10 cellular contexts compared by ENCODE assay signal in the genomic region with DNA sequence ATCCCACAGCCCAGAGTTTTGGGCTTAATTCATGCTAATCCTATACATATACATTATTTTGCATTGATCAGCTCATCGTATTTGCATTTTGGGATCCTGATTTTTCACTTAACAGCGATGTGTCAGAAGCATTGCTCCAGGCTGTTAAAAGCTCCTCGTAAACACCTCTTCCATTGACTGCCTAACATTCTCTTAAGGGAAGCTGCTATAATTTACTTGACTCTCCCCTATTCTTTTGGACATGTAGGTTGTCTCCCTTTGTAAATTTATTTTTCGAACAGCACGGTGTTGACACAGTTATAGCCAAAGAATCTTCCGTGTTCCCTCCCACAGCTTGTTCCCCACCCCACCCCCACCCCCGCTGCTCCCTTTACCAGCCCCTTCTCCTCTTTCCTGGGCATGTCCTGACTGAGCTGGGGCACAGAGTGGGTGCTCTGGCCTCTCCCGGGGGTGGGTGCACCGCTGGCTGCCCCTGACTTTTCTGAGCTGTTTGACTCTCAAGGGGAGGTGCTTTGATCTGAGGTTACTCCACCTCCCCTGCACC. TPM values are rescaled to one million over a fixed set of nuclear protein-coding genes. Genes with fewer than 3 reads are reported as not detected.
A peak's percentile ranks its signal among the peaks of the same experiment; 100 is the strongest.
DNase-seq lines count a peak whose midpoint lies in the region; ATAC-seq and TF ChIP-seq lines count a peak whose summit lies in the region.
"Had no signal": no experiment of that assay in that cellular context is flagged by ENCODE, and none has a peak within 500 bp of the region (broad histone marks: within the 10 kb centered on the region; RNA-seq: fewer than 3 reads in every experiment).

No MANE protein-coding gene starts in this region.

- H3K27me3 Mint-ChIP-seq in activated CD4-positive, alpha-beta T cell treated with anti-CD3 and anti-CD28 coated beads for 36 hours, result no peaks in the 10 kb centered on the region
- H3K27me3 Mint-ChIP-seq in WTC11 (ENCODE audit: low read depth), result no peaks in the 10 kb centered on the region

- H3K9me3 Mint-ChIP-seq in activated CD4-positive, alpha-beta T cell treated with anti-CD3 and anti-CD28 coated beads for 36 hours (ENCODE audit: low read depth), result no peaks in the 10 kb centered on the region
- H3K9me3 Mint-ChIP-seq in WTC11, result no peaks in the 10 kb centered on the region

- POLR2A ChIA-PET in activated CD4-positive, alpha-beta T cell treated with anti-CD3 and anti-CD28 coated beads for 36 hours (lab: Charles Lee), result interaction anchor here (1.1 to 1.9 kb wide), 4 partner anchors 10 to 22 kb away, joined by 3 to 14 read pairs (median 8); a partner anchor contains a TSS
- POLR2A ChIA-PET in WTC11 (lab: Charles Lee), result interaction anchor here (0.8 kb wide), 1 partner anchor 334 kb away, joined by 3 read pairs; a partner anchor contains a TSS

- TF ChIP-seq POLR2A in gastroesophageal sphincter (IDR thresholded peaks at IDR 0.05), result no peak
- no peak for TF ChIP-seq POLR2A in stomach (IDR thresholded peaks at IDR 0.05)

- H3K27ac Mint-ChIP-seq in activated CD4-positive, alpha-beta T cell treated with anti-CD3 and anti-CD28 coated beads for 36 hours, result peak overlapping the region; percentile 86
- H3K27ac Mint-ChIP-seq in WTC11, result peak overlapping the region; percentile 76

- no peaks in the 10 kb centered on the region for H3K9me3 ChIP-seq in gastroesophageal sphincter
- no peaks in the 10 kb centered on the region for H3K9me3 ChIP-seq in stomach

- H3K4me3 Mint-ChIP-seq in activated CD4-positive, alpha-beta T cell treated with anti-CD3 and anti-CD28 coated beads for 36 hours, result peak overlapping the region; percentile 9
- H3K4me3 Mint-ChIP-seq in WTC11, result no peak overlapping the region

- H3K27me3 ChIP-seq in gastroesophageal sphincter (no peaks in the 10 kb centered on the region), stomach (no peaks in the 10 kb centered on the region)

- H3K4me3 ChIP-seq in gastroesophageal sphincter, result peak overlapping the region in 1 of 2 donors; percentile 20
- H3K4me3 ChIP-seq in stomach, result no peak overlapping the region

- intact Hi-C loops in activated CD4-positive, alpha-beta T cell treated with anti-CD3 and anti-CD28 coated beads for 36 hours (cut with DNase I, micrococcal nuclease), result no loop called here
- intact Hi-C loops in stomach (cut with DNase I; ENCODE audit: low total_unique reads), result no loop called here

- H3K27ac ChIP-seq in gastroesophageal sphincter (peak overlapping the region; percentile 76 to 92 (median 90)), stomach (peak overlapping the region in 4 of 5 donors; percentile 72 to 90 (median 84))

- peaks cover 84% of the 10 kb centered on the region for H3K4me1 Mint-ChIP-seq in activated CD4-positive, alpha-beta T cell treated with anti-CD3 and anti-CD28 coated beads for 36 hours
- peaks cover 48% of the 10 kb centered on the region for H3K4me1 Mint-ChIP-seq in WTC11

- CTCF ChIA-PET in activated CD4-positive, alpha-beta T cell treated with anti-CD3 and anti-CD28 coated beads for 36 hours (lab: Charles Lee), result interaction anchor here (1.2 to 2.3 kb wide), 6 partner anchors 10 to 45 kb away, joined by 4 to 17 read pairs (median 5); no protein-coding TSS in a partner anchor
- CTCF ChIA-PET in WTC11 (lab: Charles Lee), result interaction anchor here (0.7 to 2.5 kb wide), 13 partner anchors 12 to 254 kb away, joined by 3 to 9 read pairs (median 3); a partner anchor contains a TSS

- H3K36me3 ChIP-seq in gastroesophageal sphincter (peaks cover 0 to 32% of the 10 kb centered on the region in 2 donors), stomach (peaks cover 0 to 40% (median 31%) of the 10 kb centered on the region in 4 donors)

- DNase-seq in activated CD4-positive, alpha-beta T cell treated with anti-CD3 and anti-CD28 coated beads for 36 hours, result no peak
- no peak for DNase-seq in activated CD4-positive, alpha-beta T cell treated with anti-CD3 and anti-CD28 coated beads, Interleukin-2, amount 50 U/mL, for 1 hour
- DNase-seq in WTC11 (ENCODE audit: low spot score), result no peak
- DNase-seq in stomach, result no peak
- no peak for DNase-seq in NCI-H446 treated with DMSO at 0.1 percent for 48 hours (lab: John Stamatoyannopoulos, UW)
- no peak for DNase-seq in medulla oblongata (ENCODE audit: extremely low spot score)
- DNase-seq in dermis blood vessel endothelial cell, result no peak
- DNase-seq: islet precursor cell, MM.1S had no signal

- no peak for TF ChIP-seq EP300 in gastroesophageal sphincter (IDR thresholded peaks at IDR 0.05)
- TF ChIP-seq EP300 in stomach (IDR thresholded peaks at IDR 0.05), result no peak

- TF ChIP-seq CTCF in WTC11 (IDR thresholded peaks at IDR 0.05), result no peak
- no peak for TF ChIP-seq CTCF in gastroesophageal sphincter (IDR thresholded peaks at IDR 0.05)
- TF ChIP-seq CTCF in stomach (IDR thresholded peaks at IDR 0.05), result no peak

- no peak for ATAC-seq in activated CD4-positive, alpha-beta T cell treated with anti-CD3 and anti-CD28 coated beads for 36 hours
- ATAC-seq in WTC11 (no peak), gastroesophageal sphincter (no peak)

- H3K36me3 Mint-ChIP-seq in activated CD4-positive, alpha-beta T cell treated with anti-CD3 and anti-CD28 coated beads for 36 hours (ENCODE audit: low read depth), result peaks cover 7% of the 10 kb centered on the region
- 0 out of 2 replicates have a peak, but pooled peaks cover 5% of the 10 kb centered on the region for H3K36me3 Mint-ChIP-seq in WTC11

- H3K4me1 ChIP-seq in gastroesophageal sphincter (peaks cover 0 to 83% (median 41%) of the 10 kb centered on the region in 3 donors), stomach (peaks cover 42 to 64% (median 49%) of the 10 kb centered on the region in 4 donors)

- 42 to 46% methylated on average over 6 to 9 of the region's 9 CpGs for WGBS in gastroesophageal sphincter (ENCODE audit: low coverage in 1 of 2), 2 donors
- WGBS in stomach, 5 donors, result 47 to 61% (median 52%) methylated on average over 9 of the region's 9 CpGs

TF ChIP-seq in WTC11, 78 proteins besides CTCF, POLR2A, EP300 and RAD21 (continues in another document):
- TF ChIP-seq TEAD4 (CRISPR knock-in tag; IDR thresholded peaks at IDR 0.05) (no peak), GTF2I (CRISPR knock-in tag; conservative IDR thresholded peaks at IDR 0.05) (no peak), IRF2 (CRISPR knock-in tag; IDR thresholded peaks at IDR 0.05; ENCODE audit: borderline replicate concordance, low read depth) (no peak), ZBTB21 (CRISPR knock-in tag; IDR thresholded peaks at IDR 0.05; ENCODE audit: borderline replicate concordance) (no peak)
- TF ChIP-seq, protein P1, sequence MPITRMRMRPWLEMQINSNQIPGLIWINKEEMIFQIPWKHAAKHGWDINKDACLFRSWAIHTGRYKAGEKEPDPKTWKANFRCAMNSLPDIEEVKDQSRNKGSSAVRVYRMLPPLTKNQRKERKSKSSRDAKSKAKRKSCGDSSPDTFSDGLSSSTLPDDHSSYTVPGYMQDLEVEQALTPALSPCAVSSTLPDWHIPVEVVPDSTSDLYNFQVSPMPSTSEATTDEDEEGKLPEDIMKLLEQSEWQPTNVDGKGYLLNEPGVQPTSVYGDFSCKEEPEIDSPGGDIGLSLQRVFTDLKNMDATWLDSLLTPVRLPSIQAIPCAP (CRISPR knock-in tag; IDR thresholded peaks at IDR 0.05), result no peak
- TF ChIP-seq, protein P2, sequence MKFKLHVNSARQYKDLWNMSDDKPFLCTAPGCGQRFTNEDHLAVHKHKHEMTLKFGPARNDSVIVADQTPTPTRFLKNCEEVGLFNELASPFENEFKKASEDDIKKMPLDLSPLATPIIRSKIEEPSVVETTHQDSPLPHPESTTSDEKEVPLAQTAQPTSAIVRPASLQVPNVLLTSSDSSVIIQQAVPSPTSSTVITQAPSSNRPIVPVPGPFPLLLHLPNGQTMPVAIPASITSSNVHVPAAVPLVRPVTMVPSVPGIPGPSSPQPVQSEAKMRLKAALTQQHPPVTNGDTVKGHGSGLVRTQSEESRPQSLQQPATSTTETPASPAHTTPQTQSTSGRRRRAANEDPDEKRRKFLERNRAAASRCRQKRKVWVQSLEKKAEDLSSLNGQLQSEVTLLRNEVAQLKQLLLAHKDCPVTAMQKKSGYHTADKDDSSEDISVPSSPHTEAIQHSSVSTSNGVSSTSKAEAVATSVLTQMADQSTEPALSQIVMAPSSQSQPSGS (CRISPR knock-in tag; IDR thresholded peaks at IDR 0.05; ENCODE audit: borderline replicate concordance, low read depth), result no peak

RNA-seq across cellular contexts. Expression of a gene that starts 22.9 kb away (rescaled TPM):
- total RNA-seq in activated CD4-positive, alpha-beta T cell treated with anti-CD3 and anti-CD28 coated beads for 36 hours, result 10 to 100 TPM; 13.0 to 14.6 TPM
- 14.1 to 16.3 TPM (median 14.2 TPM) in 3 replicates for total RNA-seq in WTC11 (2021)
- total RNA-seq in gastroesophageal sphincter, result 10 to 100 TPM; 13.6 to 21.3 (median 17.2) TPM
- total RNA-seq in stomach, result 10 to 100 TPM in 4 of 5 donors, not detected in 1; 10.6 to 73.7 (median 39.8) TPM
- polyA plus RNA-seq in stomach, result 10 to 100 TPM; 13.3 to 17.6 (median 15.7) TPM
- total RNA-seq in dermis blood vessel endothelial cell, result 22.0 and 31.8 TPM in 2 replicates

RNA-seq across cellular contexts. Expression of a gene that starts 50.3 kb away (rescaled TPM):
- 10 to 100 TPM in 1 of 2 experiments, 1 to 10 TPM in 1; 10.0 to 10.1 TPM for total RNA-seq in activated CD4-positive, alpha-beta T cell treated with anti-CD3 and anti-CD28 coated beads for 36 hours
- total RNA-seq in WTC11 (2021) (10.4 to 16.8 TPM (median 12.2 TPM) in 3 replicates), gastroesophageal sphincter (10 to 100 TPM; 20.0 to 38.1 (median 27.8) TPM), stomach (10 to 100 TPM in 1 of 5 donors, 1 to 10 TPM in 4; 4.6 to 33.9 (median 6.4) TPM), dermis blood vessel endothelial cell (2.5 and 3.1 TPM in 2 replicates)
- 10 to 100 TPM in 1 of 3 donors, 1 to 10 TPM in 2; 4.3 to 10.0 (median 4.5) TPM for polyA plus RNA-seq in stomach
